Comparison of ENCODE assay signal across 21 cellular contexts in the genomic region with DNA sequence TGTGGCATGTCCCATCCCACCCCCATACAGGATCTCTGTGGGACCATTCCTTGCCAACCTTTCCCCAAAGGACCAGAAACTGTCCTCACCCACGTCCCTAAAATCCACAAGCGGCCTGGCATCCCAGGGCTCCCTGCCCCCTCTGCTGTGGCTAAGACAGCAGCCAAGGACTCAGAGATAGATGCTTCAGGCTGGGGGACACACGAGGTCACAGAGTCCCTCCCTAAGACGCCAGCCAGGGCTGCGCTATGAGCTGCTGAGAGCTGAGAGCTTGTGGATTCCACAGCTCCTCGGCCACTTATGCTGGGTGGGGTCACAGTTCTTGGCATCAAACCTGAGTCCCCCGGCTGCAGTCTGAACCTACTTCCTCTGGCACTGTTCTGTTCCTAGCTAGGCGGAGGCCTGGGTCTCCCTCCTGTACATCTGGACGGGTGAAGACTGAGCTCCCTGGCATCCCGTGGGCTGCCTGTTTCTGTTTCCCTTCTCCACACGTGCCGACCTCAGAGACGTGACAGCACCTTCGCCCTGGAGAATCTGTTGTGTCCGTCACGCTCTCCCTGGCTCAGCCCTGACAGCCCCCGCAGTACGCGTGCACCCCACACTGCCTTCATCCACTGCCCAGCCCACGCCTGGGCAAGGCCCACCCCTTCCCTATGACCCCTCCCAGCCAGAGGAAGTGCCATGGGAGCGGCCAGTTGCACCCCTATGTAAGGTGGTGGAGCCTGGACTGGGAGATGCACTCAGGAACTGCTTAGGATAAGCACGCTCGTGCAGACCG.
"Had no signal": no experiment of that assay in that cellular context is flagged by ENCODE, and none has a peak within 500 bp of the region (broad histone marks: within the 10 kb centered on the region; RNA-seq: fewer than 3 reads in every experiment).

No MANE protein-coding gene starts in this region.

- DNase-seq: activated B cell treated with CpG ODN at 0.5 μM for 24 hours; activated CD4-positive, alpha-beta T cell treated with anti-CD3 and anti-CD28 coated beads for 1 hour; activated CD4-positive, alpha-beta T cell treated with anti-CD3 and anti-CD28 coated beads, Interleukin-2, amount 10 ng/mL, durations not matched to agents 24 days and 14 days; activated CD4-positive, alpha-beta T cell treated with anti-CD3 and anti-CD28 coated beads, Interleukin-2, amount 50 U/mL, for 48 hours; activated CD8-positive, alpha-beta memory T cell treated with anti-CD3 and anti-CD28 coated beads, Interleukin-2, amount 10 ng/mL, durations not matched to agents 7 days and 5 days; activated effector memory CD4-positive, alpha-beta T cell treated with Interleukin-2 at 50 U/mL for 16 hours; activated naive CD4-positive, alpha-beta T cell; activated T-cell treated with anti-CD3 and anti-CD28 coated beads, Interleukin-2, amount 50 U/mL, for 24 hours; aorta; central memory CD4-positive, alpha-beta T cell; NCI-H1092; NCI-H1694; NCI-H2029; NCI-H2107; NCI-H510A treated with DMSO at 0.1 percent for 48 hours; PC-3; SHP77 treated with DMSO at 0.1 percent for 48 hours had no signal

- H3K4me3 Mint-ChIP-seq: activated B cell treated with CpG ODN at 0.5 μM for 24 hours; activated CD4-positive, alpha-beta T cell treated with anti-CD3 and anti-CD28 coated beads, Interleukin-2, amount 10 ng/mL, durations not matched to agents 24 days and 14 days; activated CD8-positive, alpha-beta memory T cell treated with anti-CD3 and anti-CD28 coated beads, Interleukin-2, amount 10 ng/mL, durations not matched to agents 7 days and 5 days; activated naive CD4-positive, alpha-beta T cell treated with anti-CD3 and anti-CD28 coated beads, Interleukin-2, amount 50 U/mL, for 24 hours; activated T-cell treated with anti-CD3 and anti-CD28 coated beads, Interleukin-2, amount 50 U/mL, for 24 hours; activated T-helper 1 cell treated with anti-CD3 and anti-CD28 coated beads, Interleukin-12 subunit alpha, Interleukin-12 subunit beta, Interleukin-2, Interleukin-4 antibody, amounts not matched to agents 30 ng/mL and 10 ng/mL and 1 ng/mL, durations not matched to agents 14 hours and 24 hours and 36 hours; T-helper 1 cell treated with Interleukin-12 subunit alpha and Interleukin-12 subunit beta and Interleukin-4 antibody, amounts not matched to agents 30 μg/mL and 1 μg/mL, for 36 hours had no signal

- H3K9me3 Mint-ChIP-seq: activated B cell treated with CpG ODN at 0.5 μM for 24 hours; activated naive CD4-positive, alpha-beta T cell treated with anti-CD3 and anti-CD28 coated beads, Interleukin-2, amount 50 U/mL, for 24 hours; activated T-helper 1 cell treated with anti-CD3 and anti-CD28 coated beads, Interleukin-12 subunit alpha, Interleukin-12 subunit beta, Interleukin-2, Interleukin-4 antibody, amounts not matched to agents 30 ng/mL and 10 ng/mL and 1 ng/mL, durations not matched to agents 14 hours and 24 hours and 36 hours had no signal

- H3K4me1 Mint-ChIP-seq: activated B cell treated with CpG ODN at 0.5 μM for 24 hours; activated CD4-positive, alpha-beta T cell treated with anti-CD3 and anti-CD28 coated beads, Interleukin-2, amount 10 ng/mL, durations not matched to agents 24 days and 14 days; activated CD8-positive, alpha-beta memory T cell treated with anti-CD3 and anti-CD28 coated beads, Interleukin-2, amount 10 ng/mL, durations not matched to agents 7 days and 5 days; activated naive CD4-positive, alpha-beta T cell treated with anti-CD3 and anti-CD28 coated beads, Interleukin-2, amount 50 U/mL, for 24 hours had no signal

- ATAC-seq: activated CD8-positive, alpha-beta memory T cell treated with anti-CD3 and anti-CD28 coated beads, Interleukin-2, amount 10 ng/mL, durations not matched to agents 7 days and 5 days had no signal

- FAIRE-seq: bronchial epithelial cell had no signal

- H3K27ac Mint-ChIP-seq: activated B cell treated with CpG ODN at 0.5 μM for 24 hours; activated CD4-positive, alpha-beta T cell treated with anti-CD3 and anti-CD28 coated beads, Interleukin-2, amount 10 ng/mL, durations not matched to agents 24 days and 14 days; activated CD8-positive, alpha-beta memory T cell treated with anti-CD3 and anti-CD28 coated beads, Interleukin-2, amount 10 ng/mL, durations not matched to agents 7 days and 5 days; activated naive CD4-positive, alpha-beta T cell treated with anti-CD3 and anti-CD28 coated beads, Interleukin-2, amount 50 U/mL, for 24 hours; activated T-cell treated with anti-CD3 and anti-CD28 coated beads, Interleukin-2, amount 50 U/mL, for 24 hours; activated T-helper 1 cell treated with anti-CD3 and anti-CD28 coated beads, Interleukin-12 subunit alpha, Interleukin-12 subunit beta, Interleukin-2, Interleukin-4 antibody, amounts not matched to agents 30 ng/mL and 10 ng/mL and 1 ng/mL, durations not matched to agents 14 hours and 24 hours and 36 hours; T-helper 1 cell treated with Interleukin-12 subunit alpha and Interleukin-12 subunit beta and Interleukin-4 antibody, amounts not matched to agents 30 μg/mL and 1 μg/mL, for 36 hours had no signal

- H3K27me3 Mint-ChIP-seq: activated CD4-positive, alpha-beta T cell treated with anti-CD3 and anti-CD28 coated beads, Interleukin-2, amount 10 ng/mL, durations not matched to agents 24 days and 14 days; activated CD8-positive, alpha-beta memory T cell treated with anti-CD3 and anti-CD28 coated beads, Interleukin-2, amount 10 ng/mL, durations not matched to agents 7 days and 5 days had no signal

- H3K36me3 Mint-ChIP-seq: activated CD8-positive, alpha-beta memory T cell treated with anti-CD3 and anti-CD28 coated beads, Interleukin-2, amount 10 ng/mL, durations not matched to agents 7 days and 5 days; activated naive CD4-positive, alpha-beta T cell treated with anti-CD3 and anti-CD28 coated beads, Interleukin-2, amount 50 U/mL, for 24 hours had no signal
